Comparison of ENCODE assay signal across 12 cellular contexts in genomic region chr17:78263063-78263735, GRCh38. TPM values are rescaled to one million over a fixed set of nuclear protein-coding genes. Genes with fewer than 3 reads are reported as not detected.
DNase-seq lines count a peak whose midpoint lies in the region; ATAC-seq and TF ChIP-seq lines count a peak whose summit lies in the region.
"Had no signal": no experiment of that assay in that cellular context is flagged by ENCODE, and none has a peak within 500 bp of the region (broad histone marks: within the 10 kb centered on the region; RNA-seq: fewer than 3 reads in every experiment).

No MANE protein-coding gene starts in this region.

- H3K9me3 ChIP-seq in hepatocyte (ENCODE audit: low read depth): no peaks in the 10 kb centered on the region
- H3K9me3 ChIP-seq: breast epithelium had no signal

- no peaks in the 10 kb centered on the region for H3K9me2 ChIP-seq in hepatocyte (replicated peaks; ENCODE audit: insufficient read depth)

- H3K4me1 Mint-ChIP-seq in activated CD4-positive, alpha-beta memory T cell treated with anti-CD3 and anti-CD28 coated beads for 36 hours (ENCODE audit: low read depth): peaks cover 35% of the 10 kb centered on the region
- H3K4me1 Mint-ChIP-seq in stimulated activated naive B cell treated with anti-CD40 and anti-IgM and Interleukin-4, amounts not matched to agents 10 μg/mL and 1 μg/mL and 100 μg/mL, for 72 hours: peaks cover 6 to 26% of the 10 kb centered on the region in 2 donors
- H3K4me1 Mint-ChIP-seq in HFFc6 (ENCODE audit: low read depth): no peaks in the 10 kb centered on the region

- no peak overlapping the region for H3K4me3 ChIP-seq in hepatocyte
- H3K4me3 ChIP-seq: breast epithelium had no signal

- peak; percentile 49 for DNase-seq in DMS 273 (lab: John Stamatoyannopoulos, UW; ENCODE audit: unreplicated experiment)
- no peak for DNase-seq in DMS 273 treated with DMSO at 0.1 percent for 48 hours (lab: John Stamatoyannopoulos, UW)
- peak; percentile 64 for DNase-seq in activated CD4-positive, alpha-beta memory T cell treated with anti-CD3 and anti-CD28 coated beads for 36 hours
- peak; percentile 65 for DNase-seq in hepatocyte (ENCODE audit: low spot score)
- no peak for DNase-seq in stimulated activated naive B cell treated with anti-CD40 and anti-IgM and Interleukin-4, amounts not matched to agents 10 μg/mL and 1 μg/mL and 100 μg/mL, for 72 hours
- DNase-seq in HFFc6: no peak
- no peak for DNase-seq in AG08395 (ENCODE audit: low spot score)
- no peak for DNase-seq in iPS-NIHi7 (ENCODE audit: extremely low spot score)
- DNase-seq: NCI-H1092; stimulated activated CD4-positive, alpha-beta T cell treated with anti-CD3 and anti-CD28 coated beads, Interleukin-4, amount 100 ng/mL, for 24 hours had no signal

- peak overlapping the region; percentile 10 for H2AFZ ChIP-seq in hepatocyte

- no peak overlapping the region for H3K4me2 ChIP-seq in hepatocyte

- H3K27me3 Mint-ChIP-seq in activated CD4-positive, alpha-beta memory T cell treated with anti-CD3 and anti-CD28 coated beads for 36 hours: no peaks in the 10 kb centered on the region
- peaks cover 5 to 18% of the 10 kb centered on the region in 2 donors for H3K27me3 Mint-ChIP-seq in stimulated activated naive B cell treated with anti-CD40 and anti-IgM and Interleukin-4, amounts not matched to agents 10 μg/mL and 1 μg/mL and 100 μg/mL, for 72 hours
- H3K27me3 Mint-ChIP-seq in HFFc6 (ENCODE audit: insufficient read depth): peaks cover 22% of the 10 kb centered on the region

- H3K36me3 ChIP-seq in hepatocyte (replicated peaks; ENCODE audit: insufficient read depth, low read depth): no peaks in the 10 kb centered on the region
- H3K36me3 ChIP-seq: breast epithelium had no signal

- no peaks in the 10 kb centered on the region for H3K9me3 Mint-ChIP-seq in activated CD4-positive, alpha-beta memory T cell treated with anti-CD3 and anti-CD28 coated beads for 36 hours
- H3K9me3 Mint-ChIP-seq in stimulated activated naive B cell treated with anti-CD40 and anti-IgM and Interleukin-4, amounts not matched to agents 10 μg/mL and 1 μg/mL and 100 μg/mL, for 72 hours: no peaks in the 10 kb centered on the region
- no peaks in the 10 kb centered on the region for H3K9me3 Mint-ChIP-seq in HFFc6

- TF ChIP-seq CTCF in hepatocyte (IDR thresholded peaks at IDR 0.05; ENCODE audit: poor library complexity) (no peak), HFFc6 (IDR thresholded peaks at IDR 0.05) (no peak)

- H3K27ac Mint-ChIP-seq in activated CD4-positive, alpha-beta memory T cell treated with anti-CD3 and anti-CD28 coated beads for 36 hours: peak overlapping the region; percentile 83
- no peak overlapping the region for H3K27ac Mint-ChIP-seq in stimulated activated naive B cell treated with anti-CD40 and anti-IgM and Interleukin-4, amounts not matched to agents 10 μg/mL and 1 μg/mL and 100 μg/mL, for 72 hours
- no peak overlapping the region for H3K27ac Mint-ChIP-seq in HFFc6

- ATAC-seq in stimulated activated naive B cell treated with anti-CD40 and anti-IgM and Interleukin-4, amounts not matched to agents 10 μg/mL and 1 μg/mL and 100 μg/mL, for 72 hours (replicated peaks): peak; percentile 26 to 46

- H3K4me3 Mint-ChIP-seq in activated CD4-positive, alpha-beta memory T cell treated with anti-CD3 and anti-CD28 coated beads for 36 hours: peak overlapping the region; percentile 29
- no peak overlapping the region for H3K4me3 Mint-ChIP-seq in stimulated activated naive B cell treated with anti-CD40 and anti-IgM and Interleukin-4, amounts not matched to agents 10 μg/mL and 1 μg/mL and 100 μg/mL, for 72 hours
- no peak overlapping the region for H3K4me3 Mint-ChIP-seq in HFFc6

- POLR2A ChIA-PET in activated CD4-positive, alpha-beta memory T cell treated with anti-CD3 and anti-CD28 coated beads for 36 hours (lab: Charles Lee): no interaction called here

- WGBS in hepatocyte (ENCODE audit: low lambda C conversion rate, missing lambda C conversion rate): 38% methylated on average over 23 of the region's 23 CpGs

- H3K4me1 ChIP-seq in hepatocyte (ENCODE audit: insufficient read depth): peaks cover 35% of the 10 kb centered on the region
- H3K4me1 ChIP-seq: breast epithelium had no signal

- no peaks in the 10 kb centered on the region for H4K20me1 ChIP-seq in hepatocyte (ENCODE audit: insufficient read depth, poor library complexity, severe bottlenecking)

- CTCF ChIA-PET in activated CD4-positive, alpha-beta memory T cell treated with anti-CD3 and anti-CD28 coated beads for 36 hours (lab: Charles Lee): interaction anchor here (0.8 to 1.9 kb wide), 3 partner anchors 12 to 81 kb away, joined by 3 to 6 read pairs (median 3); no protein-coding TSS in a partner anchor

- intact Hi-C loops in activated CD4-positive, alpha-beta memory T cell treated with anti-CD3 and anti-CD28 coated beads for 36 hours (cut with micrococcal nuclease): no loop called here

- H3K27me3 ChIP-seq in hepatocyte: no peaks in the 10 kb centered on the region
- H3K27me3 ChIP-seq: breast epithelium had no signal

- H3K36me3 Mint-ChIP-seq in activated CD4-positive, alpha-beta memory T cell treated with anti-CD3 and anti-CD28 coated beads for 36 hours: no peaks in the 10 kb centered on the region
- no peaks in the 10 kb centered on the region for H3K36me3 Mint-ChIP-seq in stimulated activated naive B cell treated with anti-CD40 and anti-IgM and Interleukin-4, amounts not matched to agents 10 μg/mL and 1 μg/mL and 100 μg/mL, for 72 hours
- no peaks in the 10 kb centered on the region for H3K36me3 Mint-ChIP-seq in HFFc6 (ENCODE audit: low read depth)

- H3K79me2 ChIP-seq in hepatocyte: no peaks in the 10 kb centered on the region

- H3K27ac ChIP-seq in hepatocyte: peak overlapping the region; percentile 65
- H3K27ac ChIP-seq: 22Rv1 had no signal

RNA-seq across cellular contexts. Expression of gene TMEM235, which starts 31.8 kb away (rescaled TPM):
- total RNA-seq in activated CD4-positive, alpha-beta memory T cell treated with anti-CD3 and anti-CD28 coated beads for 36 hours: not detected
- 0.27 TPM in 1 of 2 replicates, not detected in the other for total RNA-seq in hepatocyte
- polyA plus RNA-seq in hepatocyte: 0.21 and 0.30 TPM in 2 replicates
- total RNA-seq in HFFc6 (2021; fragmentation: NEBNext Ultra II Directional; extraction: Animal tissue kit (Norgen Biotek cat#: 25700)): not detected
- total RNA-seq: breast epithelium had no signal

RNA-seq across cellular contexts. Expression of gene BIRC5, which starts 49.1 kb away (rescaled TPM):
- 10 to 100 TPM; 87.4 to 95.4 TPM for total RNA-seq in activated CD4-positive, alpha-beta memory T cell treated with anti-CD3 and anti-CD28 coated beads for 36 hours
- 12.0 and 14.6 TPM in 2 replicates for total RNA-seq in hepatocyte
- polyA plus RNA-seq in hepatocyte: 12.4 and 18.0 TPM in 2 replicates
- total RNA-seq in HFFc6 (2021; fragmentation: NEBNext Ultra II Directional; extraction: Animal tissue kit (Norgen Biotek cat#: 25700)): 10 to 100 TPM; 41.8 to 89.7 (median 83.3) TPM

Comparison
In these comparisons a context has a peak if more than half of its experiments do, and no peak if none do; other contexts are left out.
1. DNase-seq: peak in DMS 273 (single experiment), activated CD4-positive, alpha-beta memory T cell treated with anti-CD3 and anti-CD28 coated beads for 36 hours (single experiment) and hepatocyte (single experiment); none in DMS 273 treated with DMSO at 0.1 percent for 48 hours (single experiment), stimulated activated naive B cell treated with anti-CD40 and anti-IgM and Interleukin-4, amounts not matched to agents 10 μg/mL and 1 μg/mL and 100 μg/mL, for 72 hours (single experiment), HFFc6 (single experiment), AG08395 (single experiment) and iPS-NIHi7 (single experiment).